ENCODE assay signal across 23 cellular contexts in genomic region chr3:38998086-38998485, GRCh38. TPM values are rescaled to one million over a fixed set of nuclear protein-coding genes. Genes with fewer than 3 reads are reported as not detected.
"Had no signal": no experiment of that assay in that cellular context is flagged by ENCODE, and none has a peak within 500 bp of the region (broad histone marks: within the 10 kb centered on the region; RNA-seq: fewer than 3 reads in every experiment).

No MANE protein-coding gene starts in this region.

- H3K9me3 ChIP-seq: gastrocnemius medialis, heart right ventricle, mucosa of descending colon, neutrophil, spleen, testis, tibial nerve, upper lobe of right lung had no signal

- ATAC-seq: esophagus mucosa; gastrocnemius medialis; heart right ventricle; left lobe of liver; mucosa of descending colon; naive thymus-derived CD8-positive, alpha-beta T cell; sciatic nerve; stimulated activated naive B cell treated with anti-CD40 and anti-IgM and Interleukin-4, amounts not matched to agents 10 μg/mL and 1 μg/mL and 100 μg/mL, for 72 hours; stimulated activated naive CD8-positive, alpha-beta T cell treated with anti-CD3 and anti-CD28 coated beads, Interleukin-15, amount 100 ng/mL, for 72 hours; upper lobe of right lung had no signal

- H3K4me3 ChIP-seq: dorsolateral prefrontal cortex, gastrocnemius medialis, heart right ventricle, mucosa of descending colon, spleen, testis, tibial nerve, upper lobe of right lung had no signal

- DNase-seq: cortex of kidney; dorsolateral prefrontal cortex; effector CD8-positive, alpha-beta T cell; gastrocnemius medialis; heart right ventricle; islet precursor cell; mammary epithelial cell; mucosa of descending colon; naive thymus-derived CD8-positive, alpha-beta T cell; posterior cingulate gyrus; spleen; stimulated activated CD4-positive, alpha-beta T cell treated with anti-CD3 and anti-CD28 coated beads, Interleukin-15, amount 100 ng/mL, for 24 hours; stimulated activated CD4-positive, alpha-beta T cell treated with anti-CD3 and anti-CD28 coated beads, Interleukin-1b, Interleukin-23, amount 100 ng/mL, for 48 hours; stimulated activated CD4-positive, alpha-beta T cell treated with anti-CD3 and anti-CD28 coated beads, Interleukin-4, amount 100 ng/mL, for 24 hours; stimulated activated naive B cell treated with anti-CD40 and anti-IgM and Interleukin-4, amounts not matched to agents 10 μg/mL and 1 μg/mL and 100 μg/mL, for 72 hours; stimulated activated naive CD8-positive, alpha-beta T cell treated with anti-CD3 and anti-CD28 coated beads, Interleukin-15, amount 100 ng/mL, for 72 hours; testis; upper lobe of right lung had no signal

- H3K36me3 ChIP-seq: gastrocnemius medialis, heart right ventricle, neutrophil, spleen, tibial nerve, upper lobe of right lung had no signal

- H3K27ac ChIP-seq: dorsolateral prefrontal cortex, gastrocnemius medialis, heart right ventricle, neutrophil, spleen, testis, tibial nerve, upper lobe of right lung had no signal

- H3K27me3 ChIP-seq: gastrocnemius medialis, heart right ventricle, neutrophil, testis, tibial nerve, upper lobe of right lung had no signal

- H3K4me1 ChIP-seq: gastrocnemius medialis, heart right ventricle, spleen, testis, tibial nerve, upper lobe of right lung had no signal

RNA-seq across cellular contexts. Expression of gene SCN11A, which starts 53.7 kb away (rescaled TPM):
- total RNA-seq: mammary epithelial cell had no signal
- polyA plus RNA-seq: mammary epithelial cell; naive thymus-derived CD8-positive, alpha-beta T cell had no signal
